In the genomic region with DNA sequence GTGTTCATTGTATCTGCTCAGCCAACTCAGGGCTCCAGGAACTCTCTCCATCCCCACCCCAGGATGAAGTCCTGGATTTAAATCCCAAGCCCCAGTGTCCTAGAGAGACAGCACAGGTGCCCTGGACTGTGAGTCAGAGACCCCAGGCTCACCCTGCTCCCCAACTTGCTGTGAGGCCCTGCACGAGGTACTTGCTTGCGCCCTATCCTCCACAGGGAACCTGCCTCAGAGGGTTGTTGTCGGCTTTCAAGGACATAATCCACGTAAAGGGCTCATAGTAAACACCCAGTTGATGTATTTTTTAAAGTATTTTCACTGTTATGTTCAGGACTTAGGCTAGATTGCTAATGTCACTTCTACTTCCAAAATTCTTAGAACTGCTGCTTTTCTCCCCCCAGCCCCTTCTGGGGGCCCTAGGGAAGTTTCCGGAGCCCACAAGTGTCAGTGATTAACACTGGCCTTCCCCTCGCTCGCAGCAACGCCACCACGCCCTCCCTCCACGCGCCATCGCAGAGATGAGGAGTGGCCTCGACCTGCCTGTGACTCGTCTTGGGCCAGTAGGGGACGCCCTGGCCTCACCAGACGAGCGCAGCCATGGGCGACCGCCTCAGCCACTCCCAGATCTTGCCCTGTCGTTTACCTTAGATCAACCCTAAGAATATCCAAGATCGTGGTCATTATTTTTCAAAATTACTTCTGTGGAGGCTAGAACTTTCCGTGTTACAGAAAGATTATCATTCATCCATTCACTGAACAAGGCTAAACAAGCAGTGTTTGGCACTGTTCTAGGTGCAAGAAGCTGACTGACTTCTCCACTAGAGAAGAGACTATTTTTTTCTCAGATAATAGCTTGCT, we compare ENCODE assay signal across 8 cellular contexts. TPM values are rescaled to one million over a fixed set of nuclear protein-coding genes. Genes with fewer than 3 reads are reported as not detected.
DNase-seq lines count a peak whose midpoint lies in the region; ATAC-seq and TF ChIP-seq lines count a peak whose summit lies in the region.

No MANE protein-coding gene starts in this region.

- CTCF ChIA-PET in Calu3 (lab: Charles Lee), result interaction anchor here (1.2 to 3.9 kb wide), 4 partner anchors 60 to 229 kb away, joined by 3 to 75 read pairs (median 10); a partner anchor contains a TSS
- CTCF ChIA-PET in naive thymus-derived CD4-positive, alpha-beta T cell (lab: Charles Lee), result interaction anchor here (0.6 to 5.3 kb wide), 16 partner anchors 10 to 387 kb away, joined by 3 to 69 read pairs (median 3); a partner anchor contains a TSS

- peak overlapping the region; percentile 35 for H3K9ac ChIP-seq in NT2/D1 (ENCODE audit: insufficient read length, low read depth)

- WGBS in esophagus muscularis mucosa, result 7% methylated on average over 20 of the region's 22 CpGs

- intact Hi-C loops in Calu3 (cut with micrococcal nuclease; ENCODE audit: unreplicated experiment), result loop anchor here (1.0 to 5.0 kb wide), 3 partner anchors 62 to 227 kb away; a partner anchor contains a TSS
- intact Hi-C loops in esophagus muscularis mucosa (cut with DNase I), result loop anchor here (2.0 to 5.0 kb wide), 3 partner anchors 112 to 230 kb away; no protein-coding TSS in a partner anchor
- intact Hi-C loops in naive thymus-derived CD4-positive, alpha-beta T cell (cut with micrococcal nuclease), result loop anchor here (1.0 to 10.0 kb wide), 6 partner anchors 60 to 360 kb away; no protein-coding TSS in a partner anchor

- H3K27me3 Mint-ChIP-seq in Calu3 (ENCODE audit: unreplicated experiment), result no peaks in the 10 kb centered on the region
- no peaks in the 10 kb centered on the region for H3K27me3 Mint-ChIP-seq in naive thymus-derived CD4-positive, alpha-beta T cell

- H3K4me1 ChIP-seq in NT2/D1 (ENCODE audit: insufficient read depth, insufficient read length), result peaks cover 11% of the 10 kb centered on the region
- peaks cover 37 to 57% (median 50%) of the 10 kb centered on the region in 4 donors for H3K4me1 ChIP-seq in esophagus muscularis mucosa
- peaks cover 40 to 50% of the 10 kb centered on the region in 2 donors for H3K4me1 ChIP-seq in naive thymus-derived CD4-positive, alpha-beta T cell (ENCODE audit: control insufficient read depth in 2 of 2, insufficient read depth in 2 of 2, low read length in 2 of 2)

- DNase-seq in Calu3 (peak; percentile 82), HT1080 (ENCODE audit: low read depth) (peak; percentile 79), NT2/D1 (ENCODE audit: low read depth, low spot score) (no peak), activated T-cell treated with anti-CD3 and anti-CD28 coated beads for 1 hour (ENCODE audit: low read depth) (peak; percentile 67), esophagus muscularis mucosa (ENCODE audit: extremely low spot score) (peak; percentile 95)
- DNase-seq in naive thymus-derived CD4-positive, alpha-beta T cell, result peak; percentile 57 to 85 (median 74)
- peak; percentile 73 to 91 for DNase-seq in stimulated activated effector memory CD8-positive, alpha-beta T cell treated with anti-CD3 and anti-CD28 coated beads, Interleukin-12 subunit alpha, Interleukin-12 subunit beta, amount 100 ng/mL, for 72 hours (ENCODE audit: low spot score in 2 of 2)

- no peak overlapping the region for H3K27ac Mint-ChIP-seq in Calu3 (ENCODE audit: unreplicated experiment)
- peak overlapping the region; percentile 34 to 88 (median 83) for H3K27ac Mint-ChIP-seq in naive thymus-derived CD4-positive, alpha-beta T cell
- peak overlapping the region; percentile 93 for H3K27ac Mint-ChIP-seq in stimulated activated effector memory CD8-positive, alpha-beta T cell treated with anti-CD3 and anti-CD28 coated beads, Interleukin-12 subunit alpha, Interleukin-12 subunit beta, amount 100 ng/mL, for 72 hours

- H3K4me1 Mint-ChIP-seq in Calu3 (ENCODE audit: low read depth, unreplicated experiment), result peaks cover 10% of the 10 kb centered on the region
- H3K4me1 Mint-ChIP-seq in naive thymus-derived CD4-positive, alpha-beta T cell, result peaks cover 36 to 71% (median 62%) of the 10 kb centered on the region in 7 donors
- H3K4me1 Mint-ChIP-seq in stimulated activated effector memory CD8-positive, alpha-beta T cell treated with anti-CD3 and anti-CD28 coated beads, Interleukin-12 subunit alpha, Interleukin-12 subunit beta, amount 100 ng/mL, for 72 hours, result peaks cover 70% of the 10 kb centered on the region

- no peaks in the 10 kb centered on the region for H3K27me3 ChIP-seq in NT2/D1 (ENCODE audit: insufficient read depth, insufficient read length)
- H3K27me3 ChIP-seq in esophagus muscularis mucosa, result no peaks in the 10 kb centered on the region
- H3K27me3 ChIP-seq in naive thymus-derived CD4-positive, alpha-beta T cell (ENCODE audit: control insufficient read depth in 2 of 2, insufficient read depth in 2 of 2, low read length in 2 of 2), result no peaks in the 10 kb centered on the region

- H3K9me3 ChIP-seq in NT2/D1 (ENCODE audit: insufficient read depth, low read length), result no peaks in the 10 kb centered on the region
- H3K9me3 ChIP-seq in esophagus muscularis mucosa, result no peaks in the 10 kb centered on the region
- H3K9me3 ChIP-seq in naive thymus-derived CD4-positive, alpha-beta T cell (ENCODE audit: control insufficient read depth in 2 of 3, low read length in 3 of 3), result no peaks in the 10 kb centered on the region

- no peak for TF ChIP-seq POLR2A in esophagus muscularis mucosa (IDR thresholded peaks at IDR 0.05; ENCODE audit: low read depth)

- H3K4me3 ChIP-seq in NT2/D1 (ENCODE audit: insufficient read length, low read depth) (no peak overlapping the region), esophagus muscularis mucosa (peak overlapping the region; percentile 5 to 34 (median 24))
- H3K4me3 ChIP-seq in naive thymus-derived CD4-positive, alpha-beta T cell (ENCODE audit: low read length), result no peak overlapping the region

- H3K36me3 Mint-ChIP-seq in Calu3 (ENCODE audit: insufficient read depth, unreplicated experiment), result peaks cover 1% of the 10 kb centered on the region
- H3K36me3 Mint-ChIP-seq in naive thymus-derived CD4-positive, alpha-beta T cell, result peaks cover 0 to 13% (median 0%) of the 10 kb centered on the region in 5 donors
- H3K36me3 Mint-ChIP-seq in stimulated activated effector memory CD8-positive, alpha-beta T cell treated with anti-CD3 and anti-CD28 coated beads, Interleukin-12 subunit alpha, Interleukin-12 subunit beta, amount 100 ng/mL, for 72 hours, result peaks cover 11% of the 10 kb centered on the region

- H3K36me3 ChIP-seq in NT2/D1 (ENCODE audit: insufficient read depth, insufficient read length, low read length), result peaks cover 22% of the 10 kb centered on the region
- H3K36me3 ChIP-seq in esophagus muscularis mucosa, result peaks cover 0 to 7% (median 0%) of the 10 kb centered on the region in 4 donors
- H3K36me3 ChIP-seq in naive thymus-derived CD4-positive, alpha-beta T cell (ENCODE audit: control insufficient read depth in 2 of 3, insufficient read depth in 3 of 3, low read length in 3 of 3), result no peaks in the 10 kb centered on the region

- no peak for TF ChIP-seq EP300 in esophagus muscularis mucosa (IDR thresholded peaks at IDR 0.05)

- BruUV-seq in Calu3 (replicated peaks; lab: Mats Ljungman, UMichigan), result no TSS peak

- ATAC-seq in GM21381 (IDR thresholded peaks at IDR 0.05; ENCODE audit: unreplicated experiment), result peak; percentile 75
- ATAC-seq in naive thymus-derived CD4-positive, alpha-beta T cell, result peak; percentile 94
- peak; percentile 92 for ATAC-seq in stimulated activated effector memory CD8-positive, alpha-beta T cell treated with anti-CD3 and anti-CD28 coated beads, Interleukin-12 subunit alpha, Interleukin-12 subunit beta, amount 100 ng/mL, for 72 hours

- TF ChIP-seq CTCF in Calu3 (IDR thresholded peaks at IDR 0.05; ENCODE audit: unreplicated experiment), result no peak
- peak; percentile 87 to 97 (median 94) for TF ChIP-seq CTCF in esophagus muscularis mucosa (IDR thresholded peaks at IDR 0.05)

- H3K9me3 Mint-ChIP-seq in Calu3 (ENCODE audit: low read depth, unreplicated experiment), result no peaks in the 10 kb centered on the region
- H3K9me3 Mint-ChIP-seq in naive thymus-derived CD4-positive, alpha-beta T cell, result no peaks in the 10 kb centered on the region
- H3K9me3 Mint-ChIP-seq in stimulated activated effector memory CD8-positive, alpha-beta T cell treated with anti-CD3 and anti-CD28 coated beads, Interleukin-12 subunit alpha, Interleukin-12 subunit beta, amount 100 ng/mL, for 72 hours, result no peaks in the 10 kb centered on the region

- no peak overlapping the region for H3K4me3 Mint-ChIP-seq in Calu3 (ENCODE audit: low read depth, unreplicated experiment)
- H3K4me3 Mint-ChIP-seq in naive thymus-derived CD4-positive, alpha-beta T cell, result peak overlapping the region; percentile 16 to 76 (median 68)
- H3K4me3 Mint-ChIP-seq in stimulated activated effector memory CD8-positive, alpha-beta T cell treated with anti-CD3 and anti-CD28 coated beads, Interleukin-12 subunit alpha, Interleukin-12 subunit beta, amount 100 ng/mL, for 72 hours, result peak overlapping the region; percentile 69

- H3K27ac ChIP-seq in esophagus muscularis mucosa (replicated peaks in 1 of 4), result peak overlapping the region; percentile 31 to 57 (median 57)
- H3K27ac ChIP-seq in naive thymus-derived CD4-positive, alpha-beta T cell (ENCODE audit: low read depth, low read length), result peak overlapping the region; percentile 53

- POLR2A ChIA-PET in naive thymus-derived CD4-positive, alpha-beta T cell (lab: Charles Lee), result interaction anchor here (0.6 to 1.4 kb wide), 5 partner anchors 7 to 1502 kb away, joined by 3 to 5 read pairs (median 3); no protein-coding TSS in a partner anchor

RNA-seq across cellular contexts. Expression of a gene that starts 6.0 kb away (rescaled TPM):
- total RNA-seq in Calu3 (2022) (96.5 and 113 TPM in 2 replicates), esophagus muscularis mucosa (100 to 1,000 TPM; 262 to 412 (median 301) TPM)
- total RNA-seq in HT1080 (2014; rRNA removed; shearing (Covaris generic)), result 314 and 330 TPM in 2 replicates
- 352 and 376 TPM in 2 replicates for polyA plus RNA-seq in HT1080 (2015; cell fraction: cytosol; rRNA removed)
- 166 and 170 TPM in 2 replicates for polyA plus RNA-seq in HT1080 (2015; cell fraction: nucleus; rRNA removed)
- 100 to 1,000 TPM in 4 of 5 experiments, 10 to 100 TPM in 1; 92.1 to 157 (median 111) TPM for total RNA-seq in naive thymus-derived CD4-positive, alpha-beta T cell
- polyA plus RNA-seq in naive thymus-derived CD4-positive, alpha-beta T cell, result 100 to 1,000 TPM; 787 to 963 TPM

Comparison
In these comparisons a context has a peak if more than half of its experiments do, and no peak if none do; other contexts are left out.
1. H3K4me3 ChIP-seq: peak in esophagus muscularis mucosa (4 of 4); none in NT2/D1 (single experiment) and naive thymus-derived CD4-positive, alpha-beta T cell (single experiment).
2. Peak in every context shown above with its lines, with median percentiles within 50 percentile points of each other: ATAC-seq.